9 cellular contexts compared by ENCODE assay signal in the genomic region with DNA sequence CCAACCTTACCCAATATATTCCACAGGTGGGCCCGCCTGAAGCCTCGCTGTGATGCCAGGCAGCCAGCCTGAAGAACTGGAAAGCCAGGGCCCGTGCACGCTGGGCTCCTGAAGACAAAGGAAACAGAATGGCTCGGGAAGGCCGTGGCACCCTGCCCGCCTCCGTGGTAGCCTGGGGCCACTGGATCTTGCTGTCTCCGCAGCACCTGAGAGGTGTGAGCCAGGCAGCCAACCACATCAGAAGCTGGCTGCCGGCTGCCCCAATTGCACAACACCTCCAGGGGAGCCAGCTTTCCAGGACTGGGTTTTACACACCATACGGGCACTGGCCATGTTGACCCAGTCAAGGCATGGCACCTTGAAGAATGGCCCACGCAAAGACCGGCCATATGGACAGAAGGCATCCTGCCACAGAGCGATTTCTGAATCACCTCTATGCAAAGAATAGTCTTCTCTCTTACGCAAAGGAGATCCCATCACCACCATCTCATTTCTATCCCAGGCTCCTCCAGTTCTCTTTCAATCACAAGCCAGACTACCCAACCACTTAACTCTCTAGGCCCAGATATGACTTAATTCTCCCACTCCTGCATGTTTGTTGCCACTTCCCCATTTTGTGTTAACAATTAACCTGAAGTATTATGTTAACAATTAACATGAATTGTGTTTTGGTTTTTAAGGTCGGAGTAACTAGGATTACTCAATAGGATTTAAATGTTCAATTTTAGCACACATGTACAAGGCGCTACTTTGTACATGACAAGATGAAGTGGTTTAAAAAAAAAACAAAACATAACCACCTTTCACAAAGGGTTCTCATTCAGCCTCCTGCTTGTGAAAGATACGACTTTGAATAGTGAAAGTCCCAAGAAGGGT. TPM values are rescaled to one million over a fixed set of nuclear protein-coding genes. Genes with fewer than 3 reads are reported as not detected.
A peak's percentile ranks its signal among the peaks of the same experiment; 100 is the strongest.
DNase-seq lines count a peak whose midpoint lies in the region; ATAC-seq, FAIRE-seq and TF ChIP-seq lines count a peak whose summit lies in the region.
"Had no signal": no experiment of that assay in that cellular context is flagged by ENCODE, and none has a peak within 500 bp of the region (broad histone marks: within the 10 kb centered on the region; RNA-seq: fewer than 3 reads in every experiment).

No MANE protein-coding gene starts in this region.

- H3K36me3 ChIP-seq in GM12878 (ENCODE audit: control insufficient read depth in 2 of 2, insufficient read depth in 2 of 2, low read length in 1 of 2) = no peaks in the 10 kb centered on the region
- no peaks in the 10 kb centered on the region for H3K36me3 ChIP-seq in stomach
- H3K36me3 ChIP-seq in H7 (replicated peaks; ENCODE audit: control insufficient read depth, insufficient read depth, low read length) = no peaks in the 10 kb centered on the region
- H3K36me3 ChIP-seq: SJSA1 had no signal

- no peak for TF ChIP-seq CTCF in GM12878 (IDR thresholded peaks at IDR 0.05 in 2 of 3, conservative IDR thresholded peaks at IDR 0.05 in 1 of 3; ENCODE audit: control insufficient read depth in 2 of 3, extremely low read depth in 1 of 3, insufficient read depth in 1 of 3, low read depth in 3 of 3, low read length in 3 of 3)
- no peak for TF ChIP-seq CTCF in stomach (IDR thresholded peaks at IDR 0.05)

- ATAC-seq in HG03135 (IDR thresholded peaks at IDR 0.05; ENCODE audit: unreplicated experiment) = peak; percentile 86
- peak; percentile 88 for ATAC-seq in GM12878

- peaks cover 9% of the 10 kb centered on the region for H3K79me2 ChIP-seq in GM12878 (ENCODE audit: control insufficient read depth, insufficient read depth, low read length)

- no peaks in the 10 kb centered on the region for H4K20me1 ChIP-seq in GM12878 (ENCODE audit: control insufficient read depth, insufficient read depth)

- peak overlapping the region; percentile 80 for H3K4me2 ChIP-seq in GM12878 (ENCODE audit: control insufficient read depth, insufficient read depth)

- no peaks in the 10 kb centered on the region for H3K27me3 ChIP-seq in GM12878 (replicated peaks in 1 of 2; ENCODE audit: control insufficient read depth in 2 of 2, insufficient read depth in 2 of 2, low read length in 1 of 2)
- no peaks in the 10 kb centered on the region for H3K27me3 ChIP-seq in stomach
- H3K27me3 ChIP-seq in H7 (ENCODE audit: control insufficient read depth, insufficient read depth, low read length) = no peaks in the 10 kb centered on the region
- H3K27me3 ChIP-seq: SJSA1 had no signal

- no TSS peak for BruUV-seq in GM12878 (replicated peaks; lab: Mats Ljungman, UMichigan)

- CTCF ChIA-PET in GM12878 (lab: Yijun Ruan, JAX) = no interaction called here

- whole genome bisulfite sequencing in GM12878 (ENCODE audit: insufficient coverage, insufficient replicate concordance, low lambda C conversion rate, missing lambda C conversion rate) = 75% methylated on average over 18 of the region's 18 CpGs
- WGBS in stomach, 5 donors = 65 to 83% (median 80%) methylated on average over 18 of the region's 18 CpGs

- peak; percentile 49 for DNase-seq in SIG-M5 treated with dmso at 0.1 percent for 504 hours (lab: John Stamatoyannopoulos, UW; ENCODE audit: unreplicated experiment)
- DNase-seq in SIG-M5 (lab: John Stamatoyannopoulos, UW) = no peak
- peak; percentile 83 for DNase-seq in GM12878 (ENCODE audit: low read depth, low spot score)
- DNase-seq in stomach = peak; percentile 94
- no peak for DNase-seq in NCI-H1105 (lab: John Stamatoyannopoulos, UW)
- no peak for DNase-seq in H7
- DNase-seq in Ammon's horn (ENCODE audit: low spot score) = no peak

- in situ Hi-C loops in GM12878 (cut with MboI) = no loop called here

- SMC1A ChIA-PET in GM12878 (lab: Charles Lee; ENCODE audit: uncharacterized antibody, unreplicated experiment) = no interaction called here

- TF ChIP-seq POLR2A in GM12878 (IDR thresholded peaks at IDR 0.05; ENCODE audit: low read depth, low read length) (no peak), stomach (IDR thresholded peaks at IDR 0.05) (no peak)

- FAIRE-seq in GM12878 (lab: Jason Lieb, UNC) = no peak

- peaks cover 20% of the 10 kb centered on the region for H3K4me1 ChIP-seq in GM12878 (ENCODE audit: control insufficient read depth, insufficient read depth, low read length)
- peaks cover 38 to 69% (median 43%) of the 10 kb centered on the region in 4 donors for H3K4me1 ChIP-seq in stomach

- H3K9ac ChIP-seq in GM12878 (ENCODE audit: control insufficient read depth, insufficient read depth, low read length) = peak overlapping the region; percentile 5; the same call in 1 of the 2 replicates

- H3K27ac ChIP-seq in GM12878 (ENCODE audit: control insufficient read depth, insufficient read depth) (peak overlapping the region; percentile 77), stomach (peak overlapping the region in 3 of 5 donors; percentile 15 to 41 (median 17))
- H3K27ac ChIP-seq: SJSA1 had no signal

- intact Hi-C loops in GM12878 (cut with micrococcal nuclease; ENCODE audit: unreplicated experiment) = loop anchor here (2.0 kb wide), 1 partner anchor 19 kb away; no protein-coding TSS in a partner anchor
- intact Hi-C loops in stomach (cut with DNase I; ENCODE audit: low total_unique reads) = no loop called here

- no peak overlapping the region for H2AFZ ChIP-seq in GM12878 (ENCODE audit: control insufficient read depth, low read depth, low read length)

- POLR2A ChIA-PET in GM12878 (lab: Charles Lee) = no interaction called here

- TF ChIP-seq RAD21 in GM12878 (IDR thresholded peaks at IDR 0.05; ENCODE audit: insufficient read depth, low read depth, low read length) = no peak

- H3K4me3 ChIP-seq in GM12878 = peak overlapping the region; percentile 5; the same call in 1 of the 2 replicates
- H3K4me3 ChIP-seq in stomach = no peak overlapping the region
- no peak overlapping the region for H3K4me3 ChIP-seq in H7 (ENCODE audit: insufficient read depth, low read depth, low read length)
- H3K4me3 ChIP-seq: SJSA1 had no signal

- H3K9me3 ChIP-seq in GM12878 (replicated peaks; ENCODE audit: control insufficient read depth, insufficient read depth, low read length) (no peaks in the 10 kb centered on the region), stomach (no peaks in the 10 kb centered on the region)
- H3K9me3 ChIP-seq: SJSA1 had no signal

- RAD21 ChIA-PET in GM12878 (lab: Charles Lee; ENCODE audit: unreplicated experiment) = no interaction called here

- TF ChIP-seq EP300 in GM12878 (IDR thresholded peaks at IDR 0.05; ENCODE audit: borderline replicate concordance in 1 of 2, control insufficient read depth in 1 of 2, low read depth in 2 of 2, low read length in 2 of 2) (peak; percentile 60 to 76; a peak in 2 of 4 replicates), stomach (IDR thresholded peaks at IDR 0.05) (no peak)

TF ChIP-seq in GM12878, 131 proteins besides CTCF, POLR2A, EP300 and RAD21 (continues in another document):
- TF ChIP-seq, protein P1, sequence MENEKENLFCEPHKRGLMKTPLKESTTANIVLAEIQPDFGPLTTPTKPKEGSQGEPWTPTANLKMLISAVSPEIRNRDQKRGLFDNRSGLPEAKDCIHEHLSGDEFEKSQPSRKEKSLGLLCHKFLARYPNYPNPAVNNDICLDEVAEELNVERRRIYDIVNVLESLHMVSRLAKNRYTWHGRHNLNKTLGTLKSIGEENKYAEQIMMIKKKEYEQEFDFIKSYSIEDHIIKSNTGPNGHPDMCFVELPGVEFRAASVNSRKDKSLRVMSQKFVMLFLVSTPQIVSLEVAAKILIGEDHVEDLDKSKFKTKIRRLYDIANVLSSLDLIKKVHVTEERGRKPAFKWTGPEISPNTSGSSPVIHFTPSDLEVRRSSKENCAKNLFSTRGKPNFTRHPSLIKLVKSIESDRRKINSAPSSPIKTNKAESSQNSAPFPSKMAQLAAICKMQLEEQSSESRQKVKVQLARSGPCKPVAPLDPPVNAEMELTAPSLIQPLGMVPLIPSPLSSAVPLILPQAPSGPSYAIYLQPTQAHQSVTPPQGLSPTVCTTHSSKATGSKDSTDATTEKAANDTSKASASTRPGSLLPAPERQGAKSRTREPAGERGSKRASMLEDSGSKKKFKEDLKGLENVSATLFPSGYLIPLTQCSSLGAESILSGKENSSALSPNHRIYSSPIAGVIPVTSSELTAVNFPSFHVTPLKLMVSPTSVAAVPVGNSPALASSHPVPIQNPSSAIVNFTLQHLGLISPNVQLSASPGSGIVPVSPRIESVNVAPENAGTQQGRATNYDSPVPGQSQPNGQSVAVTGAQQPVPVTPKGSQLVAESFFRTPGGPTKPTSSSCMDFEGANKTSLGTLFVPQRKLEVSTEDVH (IDR thresholded peaks at IDR 0.05; ENCODE audit: low read depth, partially characterized antibody) = no peak
- no peak for TF ChIP-seq HDAC2 (IDR thresholded peaks at IDR 0.05)
- TF ChIP-seq IKZF2 (IDR thresholded peaks at IDR 0.05) = peak; percentile 82 to 87
- TF ChIP-seq SP1 (IDR thresholded peaks at IDR 0.05; ENCODE audit: low read depth, low read length) = no peak

RNA-seq across cellular contexts. Expression of a gene that starts 32.1 kb away (rescaled TPM):
- total RNA-seq in GM12878 (2013; cell fraction: nucleolus; rRNA removed) = 31.8 and 32.2 TPM in 2 replicates
- total RNA-seq in GM12878 (2014; rRNA removed) (1.5 and 1.6 TPM in 2 replicates), GM12878 (2014; rRNA removed; fragmentation: Illumina TruSeq; extraction: Trizol) (1.4 and 2.4 TPM in 2 replicates), GM12878 (2021) (7.8 and 8.6 TPM in 2 replicates), stomach (10 to 100 TPM; 11.7 to 27.5 (median 13.6) TPM)
- polyA plus RNA-seq in GM12878 (2011; ENCODE audit: low read depth) = 1.5 TPM
- polyA plus RNA-seq in GM12878 (2011; rRNA removed) (1.3 and 1.5 TPM in 2 replicates), GM12878 (2014; fragmentation: Illumina TruSeq; extraction: Trizol) (3.2 and 3.4 TPM in 2 replicates), GM12878 (2014; fragmentation: Nextera tagmentation; extraction: Ambion mirVana) (1 to 10 TPM in 1 of 2 experiments, under 1 TPM in 1; 0.68 to 3.5 TPM), GM12878 (2014; rRNA removed) (2.1 and 2.4 TPM in 2 replicates), GM12878 (2016; fragmentation: Nextera tagmentation; extraction: Ambion mirVana) (1 to 10 TPM; 2.0 to 2.8 TPM), stomach (1 to 10 TPM; 1.1 to 2.1 (median 1.5) TPM)
- polyA plus RNA-seq in GM12878 (2011; cell fraction: cytosol; rRNA removed) = 0.79 and 0.90 TPM in 2 replicates
- 1.6 and 2.4 TPM in 2 replicates for polyA plus RNA-seq in GM12878 (2011; cell fraction: nucleus; rRNA removed)
- 2.3 and 3.5 TPM in 2 replicates for polyA plus RNA-seq in GM12878 (2012)
- 5.3 and 6.6 TPM in 2 replicates for polyA minus RNA-seq in GM12878 (2011; rRNA and poly(A)+ RNA removed)
- polyA minus RNA-seq in GM12878 (2011; cell fraction: cytosol; rRNA and poly(A)+ RNA removed) = 2.9 and 3.2 TPM in 2 replicates
- polyA minus RNA-seq in GM12878 (2011; cell fraction: nucleus; rRNA and poly(A)+ RNA removed) = 6.0 and 15.7 TPM in 2 replicates
- 1.2 and 1.3 TPM in 2 replicates for total RNA-seq in H7 (2014; rRNA removed; shearing (Covaris generic))

Comparison
In these comparisons a context has a peak if more than half of its experiments do, and no peak if none do; other contexts are left out.
1. DNase-seq: peak in SIG-M5 treated with dmso at 0.1 percent for 504 hours (single experiment), GM12878 (single experiment) and stomach (single experiment); none in SIG-M5 (single experiment), NCI-H1105 (single experiment), H7 (single experiment) and Ammon's horn (single experiment).